In genomic region chr20:34709836-34710567, GRCh38 we compare ENCODE assay signal across 8 cellular contexts. TPM values are rescaled to one million over a fixed set of nuclear protein-coding genes. Genes with fewer than 3 reads are reported as not detected.
DNase-seq lines count a peak whose midpoint lies in the region; ATAC-seq, FAIRE-seq and TF ChIP-seq lines count a peak whose summit lies in the region.

No MANE protein-coding gene starts in this region.

- H3K4me2 ChIP-seq in A549, result peak overlapping the region; percentile 88
- peak overlapping the region; percentile 77 for H3K4me2 ChIP-seq in fibroblast of lung (ENCODE audit: extremely low read depth, insufficient read depth, low read length)

- H3K36me3 Mint-ChIP-seq in activated CD4-positive, alpha-beta memory T cell treated with anti-CD3 and anti-CD28 coated beads for 36 hours, result no peaks in the 10 kb centered on the region
- peaks cover 8% of the 10 kb centered on the region for H3K36me3 Mint-ChIP-seq in natural killer cell treated with Interleukin-12 subunit alpha and Interleukin-12 subunit beta and Interleukin-15 and Interleukin-18, amount 100 ng/mL, for 72 hours
- H3K36me3 Mint-ChIP-seq in type B pancreatic cell, result peaks cover 25% of the 10 kb centered on the region

- CTCF ChIA-PET in A549 (lab: Yijun Ruan, JAX), result interaction anchor here (0.8 to 8.6 kb wide), 12 partner anchors 10 to 397 kb away, joined by 3 to 108 read pairs (median 6); no protein-coding TSS in a partner anchor
- CTCF ChIA-PET in activated CD4-positive, alpha-beta memory T cell treated with anti-CD3 and anti-CD28 coated beads for 36 hours (lab: Charles Lee), result interaction anchor here (0.5 to 11.3 kb wide), 4 partner anchors 60 to 397 kb away, joined by 3 to 138 read pairs (median 14); no protein-coding TSS in a partner anchor

- H3K4me1 ChIP-seq in A549 (peaks cover 41% of the 10 kb centered on the region), fibroblast of lung (ENCODE audit: control insufficient read depth, extremely low read depth, insufficient read depth, low read length) (peaks cover 27% of the 10 kb centered on the region)

- H3K4me3 ChIP-seq in A549 (peak overlapping the region; percentile 64), fibroblast of lung (replicated peaks in 1 of 4; ENCODE audit: control extremely low read depth in 1 of 4, insufficient read depth in 1 of 4, low read depth in 3 of 4, low read length in 4 of 4) (peak overlapping the region; percentile 44 to 65 (median 56))

- POLR2A ChIA-PET in A549 (lab: Yijun Ruan, JAX), result no interaction called here
- POLR2A ChIA-PET in activated CD4-positive, alpha-beta memory T cell treated with anti-CD3 and anti-CD28 coated beads for 36 hours (lab: Charles Lee), result interaction anchor here (0.9 kb wide), 1 partner anchor 193 kb away, joined by 4 read pairs; the partner anchor contains the start of gene DYNLRB1

- peak in 1 of 2 experiments; percentile 84 for DNase-seq in A549 (ENCODE audit: low read depth in 1 of 2, low spot score in 1 of 2)
- peak; percentile 68 for DNase-seq in GM03348 (ENCODE audit: low spot score)
- peak; percentile 74 for DNase-seq in NCI-H1105 (lab: John Stamatoyannopoulos, UW)
- DNase-seq in activated CD4-positive, alpha-beta memory T cell treated with anti-CD3 and anti-CD28 coated beads for 36 hours, result no peak
- DNase-seq in fibroblast of lung (ENCODE audit: low read depth in 2 of 2), result peak in 1 of 2 donors; percentile 66
- peak; percentile 74 for DNase-seq in natural killer cell treated with Interleukin-12 subunit alpha and Interleukin-12 subunit beta and Interleukin-15 and Interleukin-18, amount 100 ng/mL, for 72 hours (ENCODE audit: low spot score)
- peak; percentile 79 for DNase-seq in type B pancreatic cell (ENCODE audit: extremely low spot score, unreplicated experiment)

- FAIRE-seq in A549 (lab: Jason Lieb, UNC), result no peak

- ATAC-seq in A549, result peak; percentile 60 to 71
- ATAC-seq in HG02588 (IDR thresholded peaks at IDR 0.05; ENCODE audit: unreplicated experiment), result peak; percentile 15
- peak; percentile 66 to 77 for ATAC-seq in natural killer cell treated with Interleukin-12 subunit alpha and Interleukin-12 subunit beta and Interleukin-15 and Interleukin-18, amount 100 ng/mL, for 72 hours

- H3K27ac Mint-ChIP-seq in activated CD4-positive, alpha-beta memory T cell treated with anti-CD3 and anti-CD28 coated beads for 36 hours, result peak overlapping the region; percentile 81
- peak overlapping the region; percentile 68 to 73 for H3K27ac Mint-ChIP-seq in natural killer cell treated with Interleukin-12 subunit alpha and Interleukin-12 subunit beta and Interleukin-15 and Interleukin-18, amount 100 ng/mL, for 72 hours
- peak overlapping the region; percentile 91 for H3K27ac Mint-ChIP-seq in type B pancreatic cell

- H4K20me1 ChIP-seq in fibroblast of lung (ENCODE audit: control insufficient read depth, extremely low read depth, insufficient read depth, low read length), result no peaks in the 10 kb centered on the region

- peaks cover 6% of the 10 kb centered on the region for H3K36me3 ChIP-seq in fibroblast of lung (ENCODE audit: control insufficient read depth, insufficient read depth, low read length)

- no peaks in the 10 kb centered on the region for H3K27me3 Mint-ChIP-seq in activated CD4-positive, alpha-beta memory T cell treated with anti-CD3 and anti-CD28 coated beads for 36 hours
- no peaks in the 10 kb centered on the region for H3K27me3 Mint-ChIP-seq in natural killer cell treated with Interleukin-12 subunit alpha and Interleukin-12 subunit beta and Interleukin-15 and Interleukin-18, amount 100 ng/mL, for 72 hours
- peaks cover 11% of the 10 kb centered on the region for H3K27me3 Mint-ChIP-seq in type B pancreatic cell

- TF ChIP-seq CTCF in A549 (IDR thresholded peaks at IDR 0.05) (peak; percentile 78), fibroblast of lung (conservative IDR thresholded peaks at IDR 0.05 in 1 of 2, IDR thresholded peaks at IDR 0.05 in 1 of 2; ENCODE audit: low read depth in 1 of 2, low read length in 2 of 2) (peak in 1 of 2 donors; percentile 32), type B pancreatic cell (conservative IDR thresholded peaks at IDR 0.05) (peak; percentile 49)

- no peaks in the 10 kb centered on the region for H3K9me3 ChIP-seq in A549
- H3K9me3 ChIP-seq in fibroblast of lung (ENCODE audit: control insufficient read depth, insufficient read depth, low read depth, low read length), result no peaks in the 10 kb centered on the region

- intact Hi-C loops in activated CD4-positive, alpha-beta memory T cell treated with anti-CD3 and anti-CD28 coated beads for 36 hours (cut with micrococcal nuclease), result loop anchor here (1.0 to 10.0 kb wide), 9 partner anchors 9 to 407 kb away; partner anchors contain the start of genes AHCY, GSS, MYH7B and NCOA6

- TF ChIP-seq EP300 in A549 (IDR thresholded peaks at IDR 0.05), result no peak

- H3K79me2 ChIP-seq in fibroblast of lung (ENCODE audit: control insufficient read depth, insufficient read depth, low read length), result peaks cover 1% of the 10 kb centered on the region

- 35% methylated on average over 23 of the region's 61 CpGs for WGBS in A549 (ENCODE audit: missing lambda C conversion rate)

- peak overlapping the region; percentile 27 for H2AFZ ChIP-seq in fibroblast of lung (ENCODE audit: low read length)

- H3K9me3 Mint-ChIP-seq in activated CD4-positive, alpha-beta memory T cell treated with anti-CD3 and anti-CD28 coated beads for 36 hours, result no peaks in the 10 kb centered on the region
- H3K9me3 Mint-ChIP-seq in natural killer cell treated with Interleukin-12 subunit alpha and Interleukin-12 subunit beta and Interleukin-15 and Interleukin-18, amount 100 ng/mL, for 72 hours, result no peaks in the 10 kb centered on the region
- no peaks in the 10 kb centered on the region for H3K9me3 Mint-ChIP-seq in type B pancreatic cell

- no peaks in the 10 kb centered on the region for H3K27me3 ChIP-seq in fibroblast of lung (ENCODE audit: control insufficient read depth, insufficient read depth, low read length)

- no peak; the same call in 1 of the 2 replicates for TF ChIP-seq POLR2A in A549 (IDR thresholded peaks at IDR 0.05; ENCODE audit: low read length)

- peak overlapping the region; percentile 78 for H3K4me3 Mint-ChIP-seq in activated CD4-positive, alpha-beta memory T cell treated with anti-CD3 and anti-CD28 coated beads for 36 hours
- H3K4me3 Mint-ChIP-seq in natural killer cell treated with Interleukin-12 subunit alpha and Interleukin-12 subunit beta and Interleukin-15 and Interleukin-18, amount 100 ng/mL, for 72 hours, result peak overlapping the region; percentile 91
- peak overlapping the region; percentile 93 for H3K4me3 Mint-ChIP-seq in type B pancreatic cell

- TF ChIP-seq RAD21 in A549 (conservative IDR thresholded peaks at IDR 0.05 in 1 of 2, IDR thresholded peaks at IDR 0.05 in 1 of 2), result peak in 1 of 2 experiments; percentile 41; a peak in 3 of 5 replicates

- peak overlapping the region; percentile 74 for H3K9ac ChIP-seq in fibroblast of lung (ENCODE audit: insufficient read depth, low read length)

- H3K4me1 Mint-ChIP-seq in activated CD4-positive, alpha-beta memory T cell treated with anti-CD3 and anti-CD28 coated beads for 36 hours (ENCODE audit: low read depth), result peaks cover 19% of the 10 kb centered on the region
- peaks cover 27 to 37% of the 10 kb centered on the region in 2 donors for H3K4me1 Mint-ChIP-seq in natural killer cell treated with Interleukin-12 subunit alpha and Interleukin-12 subunit beta and Interleukin-15 and Interleukin-18, amount 100 ng/mL, for 72 hours (ENCODE audit: low read depth in 2 of 2)
- peaks cover 42% of the 10 kb centered on the region for H3K4me1 Mint-ChIP-seq in type B pancreatic cell (ENCODE audit: unreplicated experiment)

- H3K27ac ChIP-seq in A549 (peak overlapping the region; percentile 78 to 99), fibroblast of lung (ENCODE audit: insufficient read depth, low read length) (peak overlapping the region; percentile 78)

TF ChIP-seq in A549, 52 proteins besides CTCF, POLR2A, EP300 and RAD21 (continues in another document):
- TF ChIP-seq ELK1 (IDR thresholded peaks at IDR 0.05; ENCODE audit: low read depth, low read length), result no peak

RNA-seq across cellular contexts. Expression of gene TP53INP2, which starts 5.9 kb away (rescaled TPM):
- polyA plus RNA-seq in A549 (2011; rRNA removed), result 2.2 and 3.6 TPM in 2 replicates
- 1.9 and 2.7 TPM in 2 replicates for polyA plus RNA-seq in A549 (2012; cell fraction: cytosol; rRNA removed)
- 2.9 and 4.8 TPM in 2 replicates for polyA plus RNA-seq in A549 (2012; cell fraction: nucleus; rRNA removed)
- polyA plus RNA-seq in A549 (2017; fragmentation: RNase III; extraction: RNeasy Plus Mini Kit Qiagen cat#74134 plus additional on column Dnase treatment), result 3.5 to 5.2 TPM (median 4.5 TPM) in 3 replicates
- 3.7 and 4.4 TPM in 2 replicates for polyA minus RNA-seq in A549 (2011; rRNA and poly(A)+ RNA removed)
- total RNA-seq in activated CD4-positive, alpha-beta memory T cell treated with anti-CD3 and anti-CD28 coated beads for 36 hours, result 1 to 10 TPM; 2.3 to 2.5 TPM
- 2.3 and 6.4 TPM in 2 replicates for total RNA-seq in fibroblast of lung
- 9.8 and 10.0 TPM in 2 replicates for polyA plus RNA-seq in fibroblast of lung
- polyA plus RNA-seq in fibroblast of lung (2012), result 20.7 and 28.5 TPM in 2 replicates
- 34.9 and 38.8 TPM in 2 replicates for polyA minus RNA-seq in fibroblast of lung (ENCODE audit: low replicate concordance)
- 1 to 10 TPM; 3.0 to 4.3 TPM for total RNA-seq in natural killer cell treated with Interleukin-12 subunit alpha and Interleukin-12 subunit beta and Interleukin-15 and Interleukin-18, amount 100 ng/mL, for 72 hours
- 39.6 and 60.7 TPM in 2 replicates for total RNA-seq in type B pancreatic cell (ENCODE audit: low replicate concordance)

RNA-seq across cellular contexts. Expression of gene PIGU, which starts 33.1 kb away (rescaled TPM):
- 100 and 103 TPM in 2 replicates for polyA plus RNA-seq in A549 (2011; rRNA removed)
- polyA plus RNA-seq in A549 (2012; cell fraction: cytosol; rRNA removed), result 35.7 and 41.3 TPM in 2 replicates
- polyA plus RNA-seq in A549 (2012; cell fraction: nucleus; rRNA removed), result 38.1 and 44.9 TPM in 2 replicates
- 26.0 to 27.8 TPM (median 26.2 TPM) in 3 replicates for polyA plus RNA-seq in A549 (2017; fragmentation: RNase III; extraction: RNeasy Plus Mini Kit Qiagen cat#74134 plus additional on column Dnase treatment)
- 63.6 and 72.2 TPM in 2 replicates for polyA minus RNA-seq in A549 (2011; rRNA and poly(A)+ RNA removed)
- 10 to 100 TPM; 19.0 to 21.3 TPM for total RNA-seq in activated CD4-positive, alpha-beta memory T cell treated with anti-CD3 and anti-CD28 coated beads for 36 hours
- total RNA-seq in fibroblast of lung, result 4.9 and 6.4 TPM in 2 replicates
- polyA plus RNA-seq in fibroblast of lung, result 42.6 and 47.5 TPM in 2 replicates
- polyA plus RNA-seq in fibroblast of lung (2012), result 17.7 and 20.7 TPM in 2 replicates
- polyA minus RNA-seq in fibroblast of lung (ENCODE audit: low replicate concordance), result 36.3 and 40.7 TPM in 2 replicates
- total RNA-seq in natural killer cell treated with Interleukin-12 subunit alpha and Interleukin-12 subunit beta and Interleukin-15 and Interleukin-18, amount 100 ng/mL, for 72 hours, result 10 to 100 TPM; 20.1 to 20.6 TPM
- 41.5 and 46.2 TPM in 2 replicates for total RNA-seq in type B pancreatic cell (ENCODE audit: low replicate concordance)

Comparison
In these comparisons a context has a peak if more than half of its experiments do, and no peak if none do; other contexts are left out.
1. ATAC-seq: peak in every context shown above with its lines; median percentile 72 in natural killer cell treated with Interleukin-12 subunit alpha and Interleukin-12 subunit beta and Interleukin-15 and Interleukin-18, amount 100 ng/mL, for 72 hours; 66 in A549; 15 in HG02588.